Comparison of ENCODE assay signal across 12 cellular contexts in genomic region chr17:61255609-61256008, GRCh38.
"Had no signal": no experiment of that assay in that cellular context is flagged by ENCODE, and none has a peak within 500 bp of the region (broad histone marks: within the 10 kb centered on the region; RNA-seq: fewer than 3 reads in every experiment).

No MANE protein-coding gene starts in this region.

- DNase-seq: activated CD4-positive, alpha-beta T cell treated with anti-CD3 and anti-CD28 coated beads, Interleukin-2, amount 50 U/mL, for 4 hours; activated CD4-positive, CD25-positive, alpha-beta regulatory T cell treated with anti-CD3 and anti-CD28 coated beads, Interleukin-2, amount 50 U/mL, for 72 hours; activated naive CD4-positive, alpha-beta T cell treated with anti-CD3 and anti-CD28 coated beads, Interleukin-2, amount 10 ng/mL, durations not matched to agents 7 days and 5 days; hypothalamus; kidney; left lung; pancreas; stimulated activated naive B cell treated with anti-CD40 and anti-IgM and Interleukin-4, amounts not matched to agents 10 μg/mL and 1 μg/mL and 100 μg/mL, for 72 hours; T-helper 1 cell; T1000 had no signal

- H3K9me3 ChIP-seq: left lung, pancreas had no signal

- ATAC-seq: left lung; pancreas; stimulated activated naive B cell treated with anti-CD40 and anti-IgM and Interleukin-4, amounts not matched to agents 10 μg/mL and 1 μg/mL and 100 μg/mL, for 72 hours had no signal

- H3K27ac ChIP-seq: neural progenitor cell, pancreas, SK-N-MC had no signal

- H3K4me2 ChIP-seq: neural progenitor cell had no signal

- H3K27me3 ChIP-seq: left lung, neural progenitor cell, pancreas had no signal

- H2AFZ ChIP-seq: neural progenitor cell had no signal

- H3K9ac ChIP-seq: neural progenitor cell had no signal

- H3K4me3 ChIP-seq: left lung, neural progenitor cell, pancreas, SK-N-MC had no signal

- H3K36me3 ChIP-seq: left lung, neural progenitor cell, pancreas had no signal
